Comparison of ENCODE assay signal across 8 cellular contexts in genomic region chr15:94164202-94164807, GRCh38.
DNase-seq lines count a peak whose midpoint lies in the region; ATAC-seq and TF ChIP-seq lines count a peak whose summit lies in the region.

No MANE protein-coding gene starts in this region.

- H3K27ac Mint-ChIP-seq in CD4-positive, alpha-beta memory T cell = no peak overlapping the region

- POLR2A ChIA-PET in CD4-positive, alpha-beta memory T cell (lab: Charles Lee; ENCODE audit: partially characterized antibody) = interaction anchor here (2.6 kb wide), 1 partner anchor 159 kb away, joined by 11 read pairs; no protein-coding TSS in a partner anchor

- H3K36me3 Mint-ChIP-seq in CD4-positive, alpha-beta memory T cell = no peaks in the 10 kb centered on the region

- no peak overlapping the region for H2AFZ ChIP-seq in GM23248

- H3F3A ChIP-seq in GM23248 (ENCODE audit: insufficient read depth) = no peaks in the 10 kb centered on the region

- DNase-seq in CD4-positive, alpha-beta memory T cell = peak in 4 of 5 donors; percentile 20 to 41 (median 33)
- DNase-seq in GM23248 (peak; percentile 63), NCI-H2081 (lab: John Stamatoyannopoulos, UW) (peak; percentile 74 to 80), colonic mucosa (peak; percentile 78), lung (ENCODE audit: low spot score) (peak; percentile 53)
- DNase-seq in activated CD4-positive, CD25-positive, alpha-beta regulatory T cell treated with anti-CD3 and anti-CD28 coated beads, Interleukin-2, amount 50 U/mL, for 16 hours (ENCODE audit: low read depth, low spot score) = peak; percentile 4
- peak; percentile 79 for DNase-seq in stimulated activated CD8-positive, alpha-beta memory T cell treated with anti-CD3 and anti-CD28 coated beads, Interleukin-4, amount 100 ng/mL, for 48 hours

- in situ Hi-C loops in GM23248 (cut with MboI) = loop anchor here (10.0 kb wide), 1 partner anchor 150 kb away; no protein-coding TSS in a partner anchor

- CTCF ChIA-PET in CD4-positive, alpha-beta memory T cell (lab: Charles Lee; ENCODE audit: partially characterized antibody) = interaction anchor here (0.6 to 8.3 kb wide), 11 partner anchors 10 to 198 kb away, joined by 3 to 246 read pairs (median 5); no protein-coding TSS in a partner anchor

- 34 to 38% methylated on average over 10 of the region's 10 CpGs for WGBS in GM23248 (ENCODE audit: low coverage in 1 of 2, low lambda C conversion rate in 2 of 2, missing lambda C conversion rate in 2 of 2), 2 experiments
- 46 to 51% methylated on average over 10 of the region's 10 CpGs for WGBS in lung, 2 donors

- no peak overlapping the region for H3K27ac ChIP-seq in CD4-positive, alpha-beta memory T cell (ENCODE audit: low read depth, low read length)
- no peak overlapping the region for H3K27ac ChIP-seq in GM23248
- no peak overlapping the region for H3K27ac ChIP-seq in colonic mucosa
- H3K27ac ChIP-seq in lung (ENCODE audit: low read depth in 1 of 2, low read length in 1 of 2) = no peak overlapping the region

- H3K4me2 ChIP-seq in GM23248 (ENCODE audit: unreplicated experiment) = no peak overlapping the region

- H3K9me3 Mint-ChIP-seq in CD4-positive, alpha-beta memory T cell = no peaks in the 10 kb centered on the region

- no peaks in the 10 kb centered on the region for H3K27me3 ChIP-seq in CD4-positive, alpha-beta memory T cell (ENCODE audit: insufficient read depth, low read length)
- H3K27me3 ChIP-seq in GM23248 (replicated peaks; ENCODE audit: insufficient read depth) (no peaks in the 10 kb centered on the region), colonic mucosa (no peaks in the 10 kb centered on the region), lung (ENCODE audit: control insufficient read depth, insufficient read depth) (no peaks in the 10 kb centered on the region)

- no peaks in the 10 kb centered on the region for H3K4me1 ChIP-seq in CD4-positive, alpha-beta memory T cell (ENCODE audit: insufficient read depth, low read length)
- no peaks in the 10 kb centered on the region for H3K4me1 ChIP-seq in GM23248 (ENCODE audit: insufficient read depth)
- no peaks in the 10 kb centered on the region for H3K4me1 ChIP-seq in colonic mucosa
- H3K4me1 ChIP-seq in lung (ENCODE audit: control insufficient read depth in 2 of 2, insufficient read depth in 2 of 2, low read length in 2 of 2) = no peaks in the 10 kb centered on the region

- H4K20me1 ChIP-seq in GM23248 (ENCODE audit: insufficient read depth) = no peaks in the 10 kb centered on the region

- TF ChIP-seq CTCF in colonic mucosa (IDR thresholded peaks at IDR 0.05) = peak; percentile 83
- peak; percentile 77 for TF ChIP-seq CTCF in lung (IDR thresholded peaks at IDR 0.05; ENCODE audit: control extremely low read depth, extremely low read depth)

- H3K9me2 ChIP-seq in GM23248 (ENCODE audit: insufficient read depth) = no peaks in the 10 kb centered on the region

- H3K4me3 ChIP-seq in CD4-positive, alpha-beta memory T cell (ENCODE audit: low read length in 2 of 2) = no peak overlapping the region
- H3K4me3 ChIP-seq in GM23248 (no peak overlapping the region), colonic mucosa (no peak overlapping the region), lung (no peak overlapping the region)

- no peaks in the 10 kb centered on the region for H3K36me3 ChIP-seq in CD4-positive, alpha-beta memory T cell (ENCODE audit: insufficient read depth, low read length)
- no peaks in the 10 kb centered on the region for H3K36me3 ChIP-seq in GM23248 (ENCODE audit: low read depth)
- no peaks in the 10 kb centered on the region for H3K36me3 ChIP-seq in colonic mucosa
- H3K36me3 ChIP-seq in lung (ENCODE audit: control insufficient read depth in 2 of 2, insufficient read depth in 2 of 2, low read length in 2 of 2) = no peaks in the 10 kb centered on the region

- H3K9ac ChIP-seq in GM23248 (no peak overlapping the region), colonic mucosa (ENCODE audit: low read depth in 2 of 2, low read length in 2 of 2) (no peak overlapping the region)

- H3K79me2 ChIP-seq in GM23248 (ENCODE audit: insufficient read depth) = no peaks in the 10 kb centered on the region

- intact Hi-C loops in CD4-positive, alpha-beta memory T cell (cut with micrococcal nuclease) = loop anchor here (2.0 kb wide), 1 partner anchor 66 kb away; the partner anchor contains the start of gene MCTP2
- intact Hi-C loops in colonic mucosa (cut with DNase I) = loop anchor here (1.0 kb wide), 1 partner anchor 159 kb away; no protein-coding TSS in a partner anchor

- no peaks in the 10 kb centered on the region for H3K4me1 Mint-ChIP-seq in CD4-positive, alpha-beta memory T cell

- peaks cover 2 to 4% of the 10 kb centered on the region in 2 donors for H3K27me3 Mint-ChIP-seq in CD4-positive, alpha-beta memory T cell

- no peaks in the 10 kb centered on the region for H3K9me3 ChIP-seq in CD4-positive, alpha-beta memory T cell (ENCODE audit: control insufficient read depth in 1 of 2, low read length in 2 of 2)
- H3K9me3 ChIP-seq in GM23248 (ENCODE audit: low read depth) = no peaks in the 10 kb centered on the region
- H3K9me3 ChIP-seq in colonic mucosa = no peaks in the 10 kb centered on the region
- no peaks in the 10 kb centered on the region for H3K9me3 ChIP-seq in lung (ENCODE audit: control insufficient read depth in 2 of 2, insufficient read depth in 1 of 2, low read length in 1 of 2)

- ATAC-seq in lung (ENCODE audit: insufficient read depth, low FRiP score) = peak; percentile 81
- ATAC-seq in HG02981 (IDR thresholded peaks at IDR 0.05; ENCODE audit: unreplicated experiment) = no peak

- H3K4me3 Mint-ChIP-seq in CD4-positive, alpha-beta memory T cell = no peak overlapping the region

Comparison
In these comparisons a context has a peak if more than half of its experiments do, and no peak if none do; other contexts are left out.
1. DNase-seq: peak in every context shown above with its lines; median percentile 79 in stimulated activated CD8-positive, alpha-beta memory T cell treated with anti-CD3 and anti-CD28 coated beads, Interleukin-4, amount 100 ng/mL, for 48 hours; 78 in colonic mucosa; 77 in NCI-H2081; 63 in GM23248; 53 in lung; 33 in CD4-positive, alpha-beta memory T cell; 4 in activated CD4-positive, CD25-positive, alpha-beta regulatory T cell treated with anti-CD3 and anti-CD28 coated beads, Interleukin-2, amount 50 U/mL, for 16 hours.